ENCODE assay signal across 8 cellular contexts in the genomic region with DNA sequence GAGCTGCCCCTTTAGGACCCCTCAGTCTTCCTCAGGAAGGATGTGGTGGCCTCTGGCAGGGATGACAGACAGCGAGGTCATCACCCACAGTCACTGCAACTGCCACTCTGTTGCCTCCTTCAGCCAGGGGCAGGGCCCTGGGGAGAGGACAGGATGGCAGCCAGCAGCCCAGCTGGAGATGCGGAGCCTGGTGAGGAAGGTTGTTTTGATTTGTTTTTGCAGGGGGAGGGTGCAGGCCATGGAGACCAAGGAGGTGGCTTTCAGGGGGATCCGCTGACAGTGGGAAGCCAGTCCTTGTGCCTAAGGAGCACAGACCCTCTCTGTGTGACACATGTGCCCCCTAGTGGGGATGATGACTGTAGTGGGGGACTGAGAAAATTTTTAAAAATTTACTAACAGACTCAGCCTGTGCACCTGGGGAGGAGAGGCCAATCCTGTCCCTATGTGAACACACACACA. TPM values are rescaled to one million over a fixed set of nuclear protein-coding genes. Genes with fewer than 3 reads are reported as not detected.
DNase-seq lines count a peak whose midpoint lies in the region; ATAC-seq and TF ChIP-seq lines count a peak whose summit lies in the region.

No MANE protein-coding gene starts in this region.

- H3K27me3 ChIP-seq in H7 (ENCODE audit: control insufficient read depth, insufficient read depth, low read length) (no peaks in the 10 kb centered on the region), PC-9 (ENCODE audit: insufficient read depth, low read depth) (no peaks in the 10 kb centered on the region), gastroesophageal sphincter (peaks cover 17% of the 10 kb centered on the region), ovary (no peaks in the 10 kb centered on the region)

- H3K27ac ChIP-seq in C4-2B (peak overlapping the region; percentile 19; the same call in 1 of the 2 replicates), PC-9 (no peak overlapping the region), gastroesophageal sphincter (no peak overlapping the region), ovary (no peak overlapping the region)

- intact Hi-C loops in PC-9 (cut with micrococcal nuclease; ENCODE audit: unreplicated experiment): loop anchor here (1.0 kb wide), 2 partner anchors 24 to 80 kb away; partner anchors contain the start of gene AANAT
- intact Hi-C loops in ovary (cut with DNase I): loop anchor here in 3 of 4 donors (1.0 to 2.0 kb wide), 2 partner anchors 24 to 25 kb away; no protein-coding TSS in a partner anchor

- TSS peak; percentile 16 for BruUV-seq in PC-9 (replicated peaks; lab: Mats Ljungman, UMichigan)

- CTCF ChIA-PET in PC-9 (lab: Charles Lee): interaction anchor here (1.0 to 1.1 kb wide), 2 partner anchors 24 to 25 kb away, joined by 3 to 5 read pairs; no protein-coding TSS in a partner anchor

- H3K9me3 ChIP-seq in PC-9 (ENCODE audit: insufficient read depth, low read depth): no peaks in the 10 kb centered on the region
- no peaks in the 10 kb centered on the region for H3K9me3 ChIP-seq in gastroesophageal sphincter
- no peaks in the 10 kb centered on the region for H3K9me3 ChIP-seq in ovary

- POLR2A ChIA-PET in PC-9 (lab: Charles Lee; ENCODE audit: unreplicated experiment): no interaction called here

- H3K79me2 ChIP-seq in PC-9 (ENCODE audit: low read depth): no peaks in the 10 kb centered on the region

- TF ChIP-seq POLR2A in gastroesophageal sphincter (IDR thresholded peaks at IDR 0.05) (no peak), ovary (IDR thresholded peaks at IDR 0.05) (no peak)

- peaks cover 18% of the 10 kb centered on the region for H3F3A ChIP-seq in PC-9 (ENCODE audit: insufficient read depth, low read depth)

- 16% methylated on average over 2 of the region's 3 CpGs; no CpG with 5 or more reads in 1 of the 2 donors for WGBS in gastroesophageal sphincter (ENCODE audit: low coverage in 1 of 2), 2 donors
- 30 to 38% (median 33%) methylated on average over 3 of the region's 3 CpGs for WGBS in ovary, 3 donors

- TF ChIP-seq CTCF in C4-2B (conservative IDR thresholded peaks at IDR 0.05) (peak; percentile 84), PC-9 (conservative IDR thresholded peaks at IDR 0.05) (peak; percentile 69), gastroesophageal sphincter (IDR thresholded peaks at IDR 0.05) (peak in 3 of 4 experiments; percentile 59 to 71 (median 64)), ovary (IDR thresholded peaks at IDR 0.05) (peak; percentile 50 to 84 (median 79))

- no peaks in the 10 kb centered on the region for H3K9me2 ChIP-seq in PC-9 (ENCODE audit: insufficient read depth)

- TF ChIP-seq EP300 in gastroesophageal sphincter (IDR thresholded peaks at IDR 0.05) (no peak), ovary (IDR thresholded peaks at IDR 0.05) (no peak)

- peak; percentile 66 for ATAC-seq in gastroesophageal sphincter
- ATAC-seq in HG02884 (IDR thresholded peaks at IDR 0.05; ENCODE audit: unreplicated experiment): no peak
- ATAC-seq in HG03571 (IDR thresholded peaks at IDR 0.05; ENCODE audit: unreplicated experiment): no peak

- H3K36me3 ChIP-seq in H7 (replicated peaks; ENCODE audit: control insufficient read depth, insufficient read depth, low read length) (no peaks in the 10 kb centered on the region), PC-9 (ENCODE audit: low read depth) (no peaks in the 10 kb centered on the region), gastroesophageal sphincter (no peaks in the 10 kb centered on the region), ovary (no peaks in the 10 kb centered on the region)

- no peak overlapping the region for H2AFZ ChIP-seq in PC-9

- H3K4me2 ChIP-seq in PC-9: no peak overlapping the region

- DNase-seq in H7 (peak; percentile 84), PC-9 (peak in 1 of 2 experiments; percentile 47), ovary (peak; percentile 62 to 84 (median 70))
- DNase-seq in activated gamma-delta T cell treated with anti-CD3 and anti-CD28 coated beads, Interleukin-2, amount 50 U/mL, for 16 hours (ENCODE audit: low read depth): peak; percentile 49

- H4K20me1 ChIP-seq in PC-9 (ENCODE audit: insufficient read depth): no peaks in the 10 kb centered on the region

- no peak overlapping the region for H3K4me3 ChIP-seq in H7 (ENCODE audit: insufficient read depth, low read depth, low read length)
- H3K4me3 ChIP-seq in PC-9: no peak overlapping the region
- H3K4me3 ChIP-seq in gastroesophageal sphincter: no peak overlapping the region
- H3K4me3 ChIP-seq in ovary: no peak overlapping the region

- H3K4me1 ChIP-seq in PC-9 (replicated peaks; ENCODE audit: insufficient read depth): peaks cover 15% of the 10 kb centered on the region
- H3K4me1 ChIP-seq in gastroesophageal sphincter: peaks cover 0 to 40% (median 17%) of the 10 kb centered on the region in 3 donors
- peaks cover 34% of the 10 kb centered on the region for H3K4me1 ChIP-seq in ovary (ENCODE audit: insufficient read depth)

RNA-seq across cellular contexts. Expression of gene PRCD, which starts 7.4 kb away (rescaled TPM):
- total RNA-seq in H7 (2014; rRNA removed; shearing (Covaris generic)): 0.70 and 0.83 TPM in 2 replicates
- total RNA-seq in PC-9 (2021) (2.6 and 2.7 TPM in 2 replicates), gastroesophageal sphincter (10 to 100 TPM in 1 of 4 donors, 1 to 10 TPM in 2, under 1 TPM in 1; 0.57 to 11.2 (median 2.3) TPM), ovary (10 to 100 TPM in 1 of 7 donors, 1 to 10 TPM in 6; 2.3 to 12.2 (median 2.8) TPM)
- polyA plus RNA-seq in ovary: 1 to 10 TPM; 1.5 to 7.0 TPM

RNA-seq across cellular contexts. Expression of gene CYGB, which starts 9.7 kb away (rescaled TPM):
- total RNA-seq in H7 (2014; rRNA removed; shearing (Covaris generic)): 1.4 and 3.5 TPM in 2 replicates
- total RNA-seq in PC-9 (2021) (0.93 and 1.1 TPM in 2 replicates), gastroesophageal sphincter (10 to 100 TPM; 12.6 to 23.2 (median 18.8) TPM), ovary (10 to 100 TPM in 2 of 7 donors, 1 to 10 TPM in 5; 3.9 to 35.7 (median 8.0) TPM)
- 10 to 100 TPM; 14.6 to 18.2 TPM for polyA plus RNA-seq in ovary

RNA-seq across cellular contexts. Expression of gene ST6GALNAC2, which starts 38.4 kb away (rescaled TPM):
- 1.7 and 2.4 TPM in 2 replicates for total RNA-seq in H7 (2014; rRNA removed; shearing (Covaris generic))
- total RNA-seq in PC-9 (2021): 15.5 and 18.7 TPM in 2 replicates
- 10 to 100 TPM in 2 of 4 donors, 1 to 10 TPM in 2; 5.4 to 27.1 (median 10.6) TPM for total RNA-seq in gastroesophageal sphincter
- 10 to 100 TPM in 1 of 7 donors, 1 to 10 TPM in 6; 1.9 to 61.6 (median 4.9) TPM for total RNA-seq in ovary
- polyA plus RNA-seq in ovary: 1 to 10 TPM; 1.4 to 5.0 TPM

RNA-seq across cellular contexts. Expression of gene RHBDF2, which starts 46.0 kb away (rescaled TPM):
- 23.0 and 34.3 TPM in 2 replicates for total RNA-seq in H7 (2014; rRNA removed; shearing (Covaris generic))
- total RNA-seq in PC-9 (2021) (39.6 and 51.6 TPM in 2 replicates), gastroesophageal sphincter (10 to 100 TPM in 1 of 4 donors, 1 to 10 TPM in 3; 7.3 to 20.5 (median 8.5) TPM), ovary (10 to 100 TPM; 11.7 to 39.9 (median 26.1) TPM)
- 1 to 10 TPM; 3.3 to 8.8 TPM for polyA plus RNA-seq in ovary
